ENCODE assay signal across 1 cellular context in genomic region chr10:119521443-119522204, GRCh38.
TF ChIP-seq lines count a peak whose summit lies in the region.

No MANE protein-coding gene starts in this region.

TF ChIP-seq in HCT116, 20 proteins besides CTCF, POLR2A, EP300 and RAD21 (continued from another document):
- peak; percentile 89 for TF ChIP-seq CEBPB (IDR thresholded peaks at IDR 0.05; ENCODE audit: low read depth)
- no peak for TF ChIP-seq ZNF274 (IDR thresholded peaks at IDR 0.05; ENCODE audit: low read depth, low read length)
- no peak; the same call in 1 of the 2 replicates for TF ChIP-seq EGR1 (IDR thresholded peaks at IDR 0.05; ENCODE audit: low read depth)
- no peak; the same call in 1 of the 2 replicates for TF ChIP-seq ELF1 (IDR thresholded peaks at IDR 0.05; ENCODE audit: borderline replicate concordance, low read depth)
- TF ChIP-seq YY1 (IDR thresholded peaks at IDR 0.05; ENCODE audit: extremely low read depth, insufficient replicate concordance, low read depth, low read length), result peak; percentile 86
- TF ChIP-seq EZH2phosphoT487 (IDR thresholded peaks at IDR 0.05; ENCODE audit: borderline replicate concordance), result no peak
- peak; percentile 99 for TF ChIP-seq FOSL1 (IDR thresholded peaks at IDR 0.05; ENCODE audit: low read depth)
- TF ChIP-seq TCF7L2 (IDR thresholded peaks at IDR 0.05; ENCODE audit: borderline replicate concordance, extremely low read depth, insufficient read depth, insufficient read length), result peak; percentile 25
- no peak for TF ChIP-seq ZFX (IDR thresholded peaks at IDR 0.05)
- TF ChIP-seq CBX3 (IDR thresholded peaks at IDR 0.05; ENCODE audit: low read depth), result no peak; the same call in 1 of the 2 replicates
- TF ChIP-seq REST (IDR thresholded peaks at IDR 0.05; ENCODE audit: low read depth), result no peak
- TF ChIP-seq ZBTB33 (IDR thresholded peaks at IDR 0.05; ENCODE audit: extremely low read depth, insufficient replicate concordance, low read length), result peak; percentile 75
- TF ChIP-seq SIN3A (IDR thresholded peaks at IDR 0.05; ENCODE audit: low read depth), result peak; percentile 99
- TF ChIP-seq SRF (IDR thresholded peaks at IDR 0.05; ENCODE audit: low read depth), result peak; percentile 84; the same call in 1 of the 2 replicates
- no peak for TF ChIP-seq EZH2 (IDR thresholded peaks at IDR 0.05)
- peak; percentile 97 for TF ChIP-seq SP1 (IDR thresholded peaks at IDR 0.05; ENCODE audit: low read depth)
- TF ChIP-seq MAX (IDR thresholded peaks at IDR 0.05), result peak; percentile 95
- TF ChIP-seq JUND (IDR thresholded peaks at IDR 0.05), result peak; percentile 100
- peak; percentile 70 for TF ChIP-seq POLR2AphosphoS5 (IDR thresholded peaks at IDR 0.05; ENCODE audit: low read depth, low read length)
